Comparison of ENCODE assay signal across 1 cellular context in genomic region chr10:34176351-34176750, GRCh38.
TF ChIP-seq lines count a peak whose summit lies in the region.

No MANE protein-coding gene starts in this region.

TF ChIP-seq in HepG2, 621 proteins besides CTCF, POLR2A, EP300 and RAD21 (continued from another document):
- TF ChIP-seq HOMEZ (CRISPR knock-in tag; IDR thresholded peaks at IDR 0.05; ENCODE audit: low read depth), result 0 out of 2 replicates have a peak, but pooled peaks have one; percentile 28
